Comparison of ENCODE assay signal across 8 cellular contexts in the genomic region with DNA sequence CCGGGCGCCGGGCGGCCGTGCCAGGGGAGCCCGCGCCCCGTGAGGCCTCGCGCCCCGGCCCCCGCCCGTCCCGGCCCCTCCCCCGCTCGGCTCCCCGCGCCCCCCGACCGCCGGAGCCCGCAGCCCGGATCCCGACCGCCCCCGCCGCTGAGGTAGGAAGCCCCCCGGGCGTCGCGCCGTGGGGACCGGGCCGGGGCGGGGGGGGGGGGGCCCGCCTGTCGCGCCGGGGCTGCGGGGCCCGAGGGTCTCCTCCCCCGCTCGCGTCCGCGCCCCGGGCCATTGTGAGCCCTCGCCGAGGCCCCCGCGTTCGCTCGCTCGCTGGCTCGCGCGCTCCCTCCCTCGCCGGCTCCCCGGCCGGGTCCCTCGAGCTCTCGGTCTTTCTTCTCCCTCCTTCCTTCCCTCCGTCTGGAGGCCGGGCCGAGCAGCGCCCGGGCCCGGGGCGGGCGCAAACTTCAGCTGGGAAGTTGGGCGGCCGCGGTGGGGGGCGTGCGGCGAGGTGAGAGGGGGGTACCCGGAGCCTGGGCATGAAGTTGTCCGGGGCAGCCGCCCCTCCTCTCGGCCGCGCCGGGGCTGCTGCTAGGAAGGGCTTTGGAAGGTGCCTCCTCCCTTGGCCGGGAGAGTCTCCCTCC. TPM values are rescaled to one million over a fixed set of nuclear protein-coding genes. Genes with fewer than 3 reads are reported as not detected.
DNase-seq lines count a peak whose midpoint lies in the region; ATAC-seq, FAIRE-seq and TF ChIP-seq lines count a peak whose summit lies in the region.

No MANE protein-coding gene starts in this region.

- DNase-seq in Daoy (ENCODE audit: low read depth), result peak; percentile 41
- peak; percentile 20 for DNase-seq in NCI-H1092 (lab: John Stamatoyannopoulos, UW)
- no peak for DNase-seq in endothelial cell of umbilical vein (ENCODE audit: low read depth, low spot score)
- DNase-seq in pancreas, result peak in 2 of 6 donors; percentile 77 to 81
- DNase-seq in NCI-H2029 (lab: John Stamatoyannopoulos, UW), result no peak
- DNase-seq in GM10266 (ENCODE audit: extremely low spot score), result no peak
- DNase-seq in stimulated activated CD4-positive, alpha-beta T cell treated with anti-CD3 and anti-CD28 coated beads, Interleukin-4, amount 100 ng/mL, for 24 hours, result no peak

- WGBS in pancreas, 2 donors, result 1 to 3% methylated on average over 17 to 74 of the region's 85 CpGs

- H3K4me3 ChIP-seq in endothelial cell of umbilical vein (replicated peaks in 1 of 3; ENCODE audit: insufficient read depth in 1 of 3, low read depth in 1 of 3, low read length in 3 of 3) (peak overlapping the region; percentile 56 to 77 (median 59)), pancreas (peak overlapping the region; percentile 29 to 79 (median 66))

- H3K36me3 ChIP-seq in endothelial cell of umbilical vein (ENCODE audit: control insufficient read depth in 2 of 2, extremely low read depth in 1 of 2, insufficient read depth in 2 of 2, low read length in 2 of 2) (no peaks in the 10 kb centered on the region), pancreas (no peaks in the 10 kb centered on the region)

- H3K9ac ChIP-seq in endothelial cell of umbilical vein (replicated peaks; ENCODE audit: extremely low read depth, insufficient read depth, low read length), result peak overlapping the region; percentile 53

- TF ChIP-seq CTCF in endothelial cell of umbilical vein (IDR thresholded peaks at IDR 0.05; ENCODE audit: extremely low read depth in 1 of 2, insufficient read depth in 1 of 2, low read depth in 1 of 2, low read length in 2 of 2), result no peak
- no peak for TF ChIP-seq CTCF in pancreas (IDR thresholded peaks at IDR 0.05)
- TF ChIP-seq CTCF in GM10266 (IDR thresholded peaks at IDR 0.05; ENCODE audit: control insufficient read depth, insufficient read depth, low read depth, missing control alignments), result no peak

- no peaks in the 10 kb centered on the region for H3K9me1 ChIP-seq in endothelial cell of umbilical vein (replicated peaks; ENCODE audit: control insufficient read depth, extremely low read depth, insufficient read depth, low read length)

- ATAC-seq in pancreas (peak in 1 of 4 donors; percentile 0), HG03439 (IDR thresholded peaks at IDR 0.05; ENCODE audit: unreplicated experiment) (no peak)

- intact Hi-C loops in endothelial cell of umbilical vein (cut with micrococcal nuclease) (loop anchor here (1.0 to 2.0 kb wide), 3 partner anchors 8 to 43 kb away; a partner anchor contains a TSS), pancreas (cut with DNase I) (no loop called here)

- peaks cover 43% of the 10 kb centered on the region for H3K79me2 ChIP-seq in endothelial cell of umbilical vein (ENCODE audit: control insufficient read depth, insufficient read depth, low read length)

- CTCF ChIA-PET in endothelial cell of umbilical vein (lab: Charles Lee), result interaction anchor here (0.6 to 6.0 kb wide), 9 partner anchors 12 to 116 kb away, joined by 3 to 73 read pairs (median 5); a partner anchor contains a TSS

- no TSS peak for BruUV-seq in endothelial cell of umbilical vein (replicated peaks; lab: Mats Ljungman, UMichigan)

- H3K4me2 ChIP-seq in endothelial cell of umbilical vein (ENCODE audit: insufficient read depth, low read length), result peak overlapping the region; percentile 40

- H3K9me3 ChIP-seq in endothelial cell of umbilical vein (replicated peaks; ENCODE audit: control insufficient read depth, insufficient read depth, low read length) (no peaks in the 10 kb centered on the region), pancreas (no peaks in the 10 kb centered on the region)

- TF ChIP-seq POLR2A in endothelial cell of umbilical vein (IDR thresholded peaks at IDR 0.05; ENCODE audit: low read depth, low read length), result no peak

- H3K4me1 ChIP-seq in endothelial cell of umbilical vein (ENCODE audit: control insufficient read depth, extremely low read depth, insufficient read depth, low read length) (peaks cover 22% of the 10 kb centered on the region), pancreas (peaks cover 7 to 23% (median 17%) of the 10 kb centered on the region in 3 donors)

- POLR2A ChIA-PET in endothelial cell of umbilical vein (lab: Charles Lee), result interaction anchor here (0.9 kb wide), 1 partner anchor 43 kb away, joined by 5 read pairs; a partner anchor contains a TSS

- no peaks in the 10 kb centered on the region for H3K27me3 ChIP-seq in endothelial cell of umbilical vein (ENCODE audit: control insufficient read depth in 2 of 2, insufficient read depth in 2 of 2, low read length in 2 of 2)
- no peaks in the 10 kb centered on the region for H3K27me3 ChIP-seq in pancreas

- peak overlapping the region; percentile 12 for H2AFZ ChIP-seq in endothelial cell of umbilical vein (ENCODE audit: low read depth, low read length)

- FAIRE-seq in endothelial cell of umbilical vein (lab: Jason Lieb, UNC) (no peak), pancreas (lab: Jason Lieb, UNC) (no peak)

- H3K27ac ChIP-seq in endothelial cell of umbilical vein (ENCODE audit: insufficient read depth, low read depth, low read length) (peak overlapping the region; percentile 10), pancreas (peak overlapping the region; percentile 71 to 87 (median 83))

- dilution Hi-C loops in endothelial cell of umbilical vein (cut with MboI; ENCODE audit: extremely low pct_ligation_motif_present, low sequenced_read_pairs), result no loop called here

- H4K20me1 ChIP-seq in endothelial cell of umbilical vein (replicated peaks; ENCODE audit: control insufficient read depth, extremely low read depth, insufficient read depth, low read length), result no peaks in the 10 kb centered on the region

TF ChIP-seq in endothelial cell of umbilical vein, 7 proteins besides CTCF, POLR2A, EP300 and RAD21 (continues in another document):
- TF ChIP-seq, protein P1, sequence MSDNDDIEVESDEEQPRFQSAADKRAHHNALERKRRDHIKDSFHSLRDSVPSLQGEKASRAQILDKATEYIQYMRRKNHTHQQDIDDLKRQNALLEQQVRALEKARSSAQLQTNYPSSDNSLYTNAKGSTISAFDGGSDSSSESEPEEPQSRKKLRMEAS (IDR thresholded peaks at IDR 0.05; ENCODE audit: insufficient read depth, insufficient read length), result no peak
- TF ChIP-seq GATA2 (IDR thresholded peaks at IDR 0.05; ENCODE audit: insufficient read depth, insufficient read length, low read depth, low read length), result no peak
- TF ChIP-seq FOS (IDR thresholded peaks at IDR 0.05; ENCODE audit: borderline replicate concordance, insufficient read depth, low read length), result no peak
- no peak for TF ChIP-seq EZH2 (IDR thresholded peaks at IDR 0.05; ENCODE audit: borderline replicate concordance, low read depth, low read length, severe bottlenecking)

RNA-seq across cellular contexts. Expression of a gene that starts 0.3 kb away (rescaled TPM):
- total RNA-seq in Daoy (2014; rRNA removed; shearing (Covaris generic)), result 0.36 and 0.46 TPM in 2 replicates
- 10.1 and 11.3 TPM in 2 replicates for total RNA-seq in endothelial cell of umbilical vein
- 4.6 and 5.1 TPM in 2 replicates for polyA plus RNA-seq in endothelial cell of umbilical vein
- 5.2 and 7.1 TPM in 2 replicates for polyA plus RNA-seq in endothelial cell of umbilical vein (2011; cell fraction: cytosol; rRNA removed)
- 4.7 and 5.8 TPM in 2 replicates for polyA plus RNA-seq in endothelial cell of umbilical vein (2011; cell fraction: nucleus; rRNA removed)
- 7.3 and 11.8 TPM in 2 replicates for polyA plus RNA-seq in endothelial cell of umbilical vein (2012)
- 2.0 and 3.2 TPM in 2 replicates for polyA minus RNA-seq in endothelial cell of umbilical vein
- 7.5 TPM for polyA minus RNA-seq in endothelial cell of umbilical vein (2011; cell fraction: cytosol; rRNA and poly(A)+ RNA removed)
- 1.0 and 2.9 TPM in 2 replicates for polyA minus RNA-seq in endothelial cell of umbilical vein (2011; cell fraction: nucleus; rRNA and poly(A)+ RNA removed)
- total RNA-seq in pancreas, result 10 to 100 TPM in 4 of 6 donors, 1 to 10 TPM in 2; 5.5 to 14.9 (median 10.9) TPM
- 10 to 100 TPM in 1 of 2 donors, 1 to 10 TPM in 1; 7.3 to 15.1 TPM for polyA plus RNA-seq in pancreas

RNA-seq across cellular contexts. Expression of a gene that starts 34.9 kb away (rescaled TPM):
- total RNA-seq in Daoy (2014; rRNA removed; shearing (Covaris generic)), result 34.1 and 71.8 TPM in 2 replicates
- total RNA-seq in endothelial cell of umbilical vein, result 35.8 and 40.0 TPM in 2 replicates
- polyA plus RNA-seq in endothelial cell of umbilical vein, result 67.2 and 76.2 TPM in 2 replicates
- polyA plus RNA-seq in endothelial cell of umbilical vein (2011; cell fraction: cytosol; rRNA removed), result 44.4 and 44.5 TPM in 2 replicates
- 29.7 and 31.7 TPM in 2 replicates for polyA plus RNA-seq in endothelial cell of umbilical vein (2011; cell fraction: nucleus; rRNA removed)
- 30.5 and 35.6 TPM in 2 replicates for polyA plus RNA-seq in endothelial cell of umbilical vein (2012)
- 13.0 and 13.5 TPM in 2 replicates for polyA minus RNA-seq in endothelial cell of umbilical vein
- polyA minus RNA-seq in endothelial cell of umbilical vein (2011; cell fraction: cytosol; rRNA and poly(A)+ RNA removed), result 10.9 TPM
- polyA minus RNA-seq in endothelial cell of umbilical vein (2011; cell fraction: nucleus; rRNA and poly(A)+ RNA removed), result 10.6 and 12.3 TPM in 2 replicates
- total RNA-seq in pancreas, result 10 to 100 TPM; 12.2 to 29.6 (median 22.7) TPM
- 100 to 1,000 TPM in 1 of 2 donors, 10 to 100 TPM in 1; 69.6 to 106 TPM for polyA plus RNA-seq in pancreas

RNA-seq across cellular contexts. Expression of a gene that starts 43.4 kb away (rescaled TPM):
- 13.4 and 14.1 TPM in 2 replicates for total RNA-seq in Daoy (2014; rRNA removed; shearing (Covaris generic))
- total RNA-seq in endothelial cell of umbilical vein, result 11.1 and 12.4 TPM in 2 replicates
- 3.0 and 3.4 TPM in 2 replicates for polyA plus RNA-seq in endothelial cell of umbilical vein
- polyA plus RNA-seq in endothelial cell of umbilical vein (2011; cell fraction: cytosol; rRNA removed), result 3.9 and 5.0 TPM in 2 replicates
- polyA plus RNA-seq in endothelial cell of umbilical vein (2011; cell fraction: nucleus; rRNA removed), result 6.1 TPM in 2 replicates
- 3.6 and 5.8 TPM in 2 replicates for polyA plus RNA-seq in endothelial cell of umbilical vein (2012)
- polyA minus RNA-seq in endothelial cell of umbilical vein, result 5.3 and 12.7 TPM in 2 replicates
- 46.0 TPM for polyA minus RNA-seq in endothelial cell of umbilical vein (2011; cell fraction: cytosol; rRNA and poly(A)+ RNA removed)
- 2.6 and 3.7 TPM in 2 replicates for polyA minus RNA-seq in endothelial cell of umbilical vein (2011; cell fraction: nucleus; rRNA and poly(A)+ RNA removed)
- total RNA-seq in pancreas, result 10 to 100 TPM in 4 of 6 donors, 1 to 10 TPM in 2; 8.6 to 17.9 (median 12.9) TPM
- polyA plus RNA-seq in pancreas, result 10 to 100 TPM in 1 of 2 donors, 1 to 10 TPM in 1; 6.1 to 10.7 TPM

RNA-seq across cellular contexts. Expression of a gene that starts 55.4 kb away (rescaled TPM):
- total RNA-seq in Daoy (2014; rRNA removed; shearing (Covaris generic)), result 22.1 and 25.1 TPM in 2 replicates
- total RNA-seq in endothelial cell of umbilical vein, result 0.14 and 0.42 TPM in 2 replicates
- 0.41 and 0.57 TPM in 2 replicates for polyA plus RNA-seq in endothelial cell of umbilical vein
- 0.09 and 0.13 TPM in 2 replicates for polyA plus RNA-seq in endothelial cell of umbilical vein (2011; cell fraction: cytosol; rRNA removed)
- 0.11 and 0.18 TPM in 2 replicates for polyA plus RNA-seq in endothelial cell of umbilical vein (2011; cell fraction: nucleus; rRNA removed)
- polyA plus RNA-seq in endothelial cell of umbilical vein (2012), result 0.11 and 0.20 TPM in 2 replicates
- 0.08 and 0.32 TPM in 2 replicates for polyA minus RNA-seq in endothelial cell of umbilical vein
- 1.3 TPM for polyA minus RNA-seq in endothelial cell of umbilical vein (2011; cell fraction: cytosol; rRNA and poly(A)+ RNA removed)
- 0.29 and 0.43 TPM in 2 replicates for polyA minus RNA-seq in endothelial cell of umbilical vein (2011; cell fraction: nucleus; rRNA and poly(A)+ RNA removed)
- 10 to 100 TPM in 1 of 6 donors, 1 to 10 TPM in 5; 3.1 to 10.1 (median 7.9) TPM for total RNA-seq in pancreas
- 10 to 100 TPM in 1 of 2 donors, 1 to 10 TPM in 1; 9.0 to 14.8 TPM for polyA plus RNA-seq in pancreas

Comparison
In these comparisons a context has a peak if more than half of its experiments do, and no peak if none do; other contexts are left out.
1. DNase-seq: peak in Daoy (single experiment) and NCI-H1092 (single experiment); none in endothelial cell of umbilical vein (single experiment), NCI-H2029 (single experiment), GM10266 (single experiment) and stimulated activated CD4-positive, alpha-beta T cell treated with anti-CD3 and anti-CD28 coated beads, Interleukin-4, amount 100 ng/mL, for 24 hours (single experiment).